27 cellular contexts compared by ENCODE assay signal in genomic region chr6:147947521-147947920, GRCh38.
DNase-seq lines count a peak whose midpoint lies in the region; ATAC-seq, FAIRE-seq and TF ChIP-seq lines count a peak whose summit lies in the region.
"Had no signal": no experiment of that assay in that cellular context is flagged by ENCODE, and none has a peak within 500 bp of the region (broad histone marks: within the 10 kb centered on the region; RNA-seq: fewer than 3 reads in every experiment).

No MANE protein-coding gene starts in this region.

- ATAC-seq in sciatic nerve (peak; percentile 33), HG03521 (IDR thresholded peaks at IDR 0.05; ENCODE audit: unreplicated experiment) (no peak), HG02588 (IDR thresholded peaks at IDR 0.05; ENCODE audit: unreplicated experiment) (no peak)
- ATAC-seq: stimulated activated effector memory CD8-positive, alpha-beta T cell treated with anti-CD3 and anti-CD28 coated beads, Interleukin-12 subunit alpha, Interleukin-12 subunit beta, amount 100 ng/mL, for 72 hours; WTC11 had no signal

- no peaks in the 10 kb centered on the region for H3K36me3 ChIP-seq in bronchial epithelial cell (ENCODE audit: control insufficient read depth, insufficient read depth, low read length)
- H3K36me3 ChIP-seq: neutrophil, suprapubic skin, vagina had no signal

- no peaks in the 10 kb centered on the region for H3K27me3 ChIP-seq in bronchial epithelial cell (ENCODE audit: control insufficient read depth, insufficient read depth, low read length)
- H3K27me3 ChIP-seq: neutrophil, suprapubic skin, vagina had no signal

- intact Hi-C loops in sciatic nerve (cut with DNase I) = no loop called here

- no peak for FAIRE-seq in bronchial epithelial cell (lab: Jason Lieb, UNC)
- FAIRE-seq: D721Med, GM19239, small intestine had no signal

- DNase-seq in GM04504 (ENCODE audit: low read depth) (peak; percentile 31), bronchial epithelial cell (ENCODE audit: low read depth) (peak; percentile 23), fibroblast of villous mesenchyme (ENCODE audit: low read depth) (peak; percentile 78), sciatic nerve (ENCODE audit: low spot score) (no peak), globus pallidus (ENCODE audit: low spot score) (no peak), kidney tubule cell (ENCODE audit: low spot score) (no peak)
- DNase-seq: ACHN; activated naive CD4-positive, alpha-beta T cell treated with anti-CD3 and anti-CD28 coated beads, Interleukin-2, amount 10 ng/mL, durations not matched to agents 7 days and 5 days; aorta; glutamatergic neuron; NCI-H1417 treated with DMSO at 0.1 percent for 48 hours; NCI-H2107; NCI-H446; PC-9; SHP77; small intestine; T1000 had no signal

- no peak for TF ChIP-seq CTCF in bronchial epithelial cell (IDR thresholded peaks at IDR 0.05; ENCODE audit: insufficient read depth, low read length, severe bottlenecking)
- no peak for TF ChIP-seq CTCF in fibroblast of villous mesenchyme (IDR thresholded peaks at IDR 0.05; ENCODE audit: insufficient read depth, low read depth, low read length)

- no peak overlapping the region for H3K4me3 ChIP-seq in bronchial epithelial cell (ENCODE audit: low read depth, low read length)
- no peak overlapping the region for H3K4me3 ChIP-seq in fibroblast of villous mesenchyme (ENCODE audit: low read depth, low read length)
- H3K4me3 ChIP-seq: lung, PC-9, suprapubic skin, vagina had no signal

Comparison
In these comparisons a context has a peak if more than half of its experiments do, and no peak if none do; other contexts are left out.
1. DNase-seq: peak in GM04504 (single experiment), bronchial epithelial cell (single experiment) and fibroblast of villous mesenchyme (single experiment); none in sciatic nerve (single experiment), globus pallidus (single experiment) and kidney tubule cell (single experiment).